Comparison of ENCODE assay signal across 8 cellular contexts in genomic region chr16:88569985-88570690, GRCh38. TPM values are rescaled to one million over a fixed set of nuclear protein-coding genes. Genes with fewer than 3 reads are reported as not detected.
A peak's percentile ranks its signal among the peaks of the same experiment; 100 is the strongest.
DNase-seq lines count a peak whose midpoint lies in the region; ATAC-seq and TF ChIP-seq lines count a peak whose summit lies in the region.

ZC3H18 (plus strand) TSS chr16:88570403; CDS start chr16:88577124, 6,721 bp downstream.

- peak; percentile 90 for ATAC-seq in GM23338
- ATAC-seq in naive thymus-derived CD4-positive, alpha-beta T cell: peak; percentile 99
- peak; percentile 87 for ATAC-seq in stimulated activated memory B cell treated with anti-CD40 and anti-IgM and Interleukin-4, amounts not matched to agents 10 μg/mL and 1 μg/mL and 100 μg/mL, for 72 hours

- H3K36me3 ChIP-seq in GM23338 (ENCODE audit: insufficient read depth) (no peaks in the 10 kb centered on the region), fibroblast of lung (ENCODE audit: control insufficient read depth, insufficient read depth, low read length) (peaks cover 3% of the 10 kb centered on the region)
- H3K36me3 ChIP-seq in naive thymus-derived CD4-positive, alpha-beta T cell (ENCODE audit: control insufficient read depth in 2 of 3, insufficient read depth in 3 of 3, low read length in 3 of 3): peaks cover 0 to 7% (median 0%) of the 10 kb centered on the region in 3 experiments

- H3K9ac ChIP-seq in fibroblast of lung (ENCODE audit: insufficient read depth, low read length): peak within 1 kb of the TSS; percentile 90

- H3K27ac ChIP-seq in GM23338 (ENCODE audit: low read depth) (no peak within 1 kb of the TSS; the same call in 1 of the 2 replicates), fibroblast of lung (ENCODE audit: insufficient read depth, low read length) (peak within 1 kb of the TSS; percentile 80)
- H3K27ac ChIP-seq in naive thymus-derived CD4-positive, alpha-beta T cell (ENCODE audit: low read depth, low read length): peak within 1 kb of the TSS; percentile 91

- no peaks in the 10 kb centered on the region for H3K9me2 ChIP-seq in GM23338 (ENCODE audit: insufficient read depth)

- H3K27me3 Mint-ChIP-seq in GM23338 (ENCODE audit: insufficient read depth, low read depth, poor library complexity): peaks cover 11% of the 10 kb centered on the region
- no peaks in the 10 kb centered on the region for H3K27me3 Mint-ChIP-seq in naive thymus-derived CD4-positive, alpha-beta T cell
- no peaks in the 10 kb centered on the region for H3K27me3 Mint-ChIP-seq in stimulated activated memory B cell treated with anti-CD40 and anti-IgM and Interleukin-4, amounts not matched to agents 10 μg/mL and 1 μg/mL and 100 μg/mL, for 72 hours

- no peaks in the 10 kb centered on the region for H3K9me3 Mint-ChIP-seq in GM23338
- peaks cover 0 to 5% (median 0%) of the 10 kb centered on the region in 11 donors for H3K9me3 Mint-ChIP-seq in naive thymus-derived CD4-positive, alpha-beta T cell
- H3K9me3 Mint-ChIP-seq in stimulated activated memory B cell treated with anti-CD40 and anti-IgM and Interleukin-4, amounts not matched to agents 10 μg/mL and 1 μg/mL and 100 μg/mL, for 72 hours: no peaks in the 10 kb centered on the region

- peak within 1 kb of the TSS; percentile 91 for H3K4me3 Mint-ChIP-seq in GM23338
- peak within 1 kb of the TSS; percentile 81 to 93 (median 87) for H3K4me3 Mint-ChIP-seq in naive thymus-derived CD4-positive, alpha-beta T cell
- peak within 1 kb of the TSS; percentile 87 for H3K4me3 Mint-ChIP-seq in stimulated activated memory B cell treated with anti-CD40 and anti-IgM and Interleukin-4, amounts not matched to agents 10 μg/mL and 1 μg/mL and 100 μg/mL, for 72 hours

- peak; percentile 57 for DNase-seq in DMS79 (lab: John Stamatoyannopoulos, UW)
- peak; percentile 98 for DNase-seq in GM23338 (ENCODE audit: low spot score)
- DNase-seq in LNCaP clone FGC (ENCODE audit: low read depth): peak; percentile 67
- peak; percentile 96 for DNase-seq in RPMI8226
- DNase-seq in activated T-helper 1 cell treated with anti-CD3 and anti-CD28 coated beads, Interleukin-2, amount 50 U/mL, for 16 hours (ENCODE audit: low read depth in 1 of 2, low spot score in 1 of 2): peak; percentile 97 to 98
- DNase-seq in fibroblast of lung (ENCODE audit: low read depth in 2 of 2): peak; percentile 91 to 94
- peak; percentile 93 to 99 (median 96) for DNase-seq in naive thymus-derived CD4-positive, alpha-beta T cell

- H4K20me1 ChIP-seq in GM23338 (replicated peaks; ENCODE audit: insufficient read depth) (peaks cover 14% of the 10 kb centered on the region), fibroblast of lung (ENCODE audit: control insufficient read depth, extremely low read depth, insufficient read depth, low read length) (no peaks in the 10 kb centered on the region)

- no peaks in the 10 kb centered on the region for H3K27me3 ChIP-seq in GM23338 (ENCODE audit: insufficient read depth)
- H3K27me3 ChIP-seq in fibroblast of lung (ENCODE audit: control insufficient read depth, insufficient read depth, low read length): no peaks in the 10 kb centered on the region
- no peaks in the 10 kb centered on the region for H3K27me3 ChIP-seq in naive thymus-derived CD4-positive, alpha-beta T cell (ENCODE audit: control insufficient read depth in 2 of 2, insufficient read depth in 2 of 2, low read length in 2 of 2)

- CTCF ChIA-PET in naive thymus-derived CD4-positive, alpha-beta T cell (lab: Charles Lee): interaction anchor here (0.8 kb wide), 1 partner anchor 13 kb away, joined by 3 read pairs; no protein-coding TSS in a partner anchor

- H3K4me2 ChIP-seq in GM23338 (peak within 1 kb of the TSS; percentile 100), fibroblast of lung (ENCODE audit: extremely low read depth, insufficient read depth, low read length) (peak within 1 kb of the TSS; percentile 98)

- H3K4me3 ChIP-seq in GM23338 (peak within 1 kb of the TSS; percentile 97), LNCaP clone FGC (ENCODE audit: low read depth, low read length) (peak within 1 kb of the TSS; percentile 83), fibroblast of lung (replicated peaks in 1 of 4; ENCODE audit: control extremely low read depth in 1 of 4, insufficient read depth in 1 of 4, low read depth in 3 of 4, low read length in 4 of 4) (peak within 1 kb of the TSS; percentile 84 to 93 (median 90))
- peak within 1 kb of the TSS; percentile 84 for H3K4me3 ChIP-seq in naive thymus-derived CD4-positive, alpha-beta T cell (ENCODE audit: low read length)

- peak within 1 kb of the TSS; percentile 83 for H3K27ac Mint-ChIP-seq in GM23338
- H3K27ac Mint-ChIP-seq in naive thymus-derived CD4-positive, alpha-beta T cell: peak within 1 kb of the TSS; percentile 45 to 93 (median 89)
- H3K27ac Mint-ChIP-seq in stimulated activated memory B cell treated with anti-CD40 and anti-IgM and Interleukin-4, amounts not matched to agents 10 μg/mL and 1 μg/mL and 100 μg/mL, for 72 hours: peak within 1 kb of the TSS; percentile 82

- H3K36me3 Mint-ChIP-seq in GM23338 (ENCODE audit: low read depth): peaks cover 2% of the 10 kb centered on the region; the same call in 1 of the 3 replicates
- H3K36me3 Mint-ChIP-seq in naive thymus-derived CD4-positive, alpha-beta T cell: peaks cover 0 to 4% (median 0%) of the 10 kb centered on the region in 5 donors
- peaks cover 6% of the 10 kb centered on the region for H3K36me3 Mint-ChIP-seq in stimulated activated memory B cell treated with anti-CD40 and anti-IgM and Interleukin-4, amounts not matched to agents 10 μg/mL and 1 μg/mL and 100 μg/mL, for 72 hours

- H2AFZ ChIP-seq in GM23338 (peak within 1 kb of the TSS; percentile 99), fibroblast of lung (ENCODE audit: low read length) (peak within 1 kb of the TSS; percentile 88)

- no peaks in the 10 kb centered on the region for H3K9me3 ChIP-seq in fibroblast of lung (ENCODE audit: control insufficient read depth, insufficient read depth, low read depth, low read length)
- H3K9me3 ChIP-seq in naive thymus-derived CD4-positive, alpha-beta T cell (ENCODE audit: control insufficient read depth in 2 of 3, low read length in 3 of 3): no peaks in the 10 kb centered on the region

- POLR2A ChIA-PET in naive thymus-derived CD4-positive, alpha-beta T cell (lab: Charles Lee): interaction anchor here (0.9 to 1.8 kb wide), 11 partner anchors 34 to 1303 kb away, joined by 3 to 6 read pairs (median 3); partner anchors contain the start of genes GALNS, MVD, TCF25 and TRAPPC2L

- peaks cover 8% of the 10 kb centered on the region for H3K4me1 ChIP-seq in GM23338 (ENCODE audit: insufficient read depth)
- peaks cover 14% of the 10 kb centered on the region for H3K4me1 ChIP-seq in fibroblast of lung (ENCODE audit: control insufficient read depth, extremely low read depth, insufficient read depth, low read length)
- H3K4me1 ChIP-seq in naive thymus-derived CD4-positive, alpha-beta T cell (ENCODE audit: control insufficient read depth in 2 of 2, insufficient read depth in 2 of 2, low read length in 2 of 2): peaks cover 21% of the 10 kb centered on the region in 2 donors

- H3F3A ChIP-seq in GM23338 (replicated peaks; ENCODE audit: low read depth): peaks cover 12% of the 10 kb centered on the region; the same call in 1 of the 2 replicates

- peaks cover 13% of the 10 kb centered on the region for H3K4me1 Mint-ChIP-seq in GM23338
- peaks cover 10 to 39% (median 34%) of the 10 kb centered on the region in 7 donors for H3K4me1 Mint-ChIP-seq in naive thymus-derived CD4-positive, alpha-beta T cell
- H3K4me1 Mint-ChIP-seq in stimulated activated memory B cell treated with anti-CD40 and anti-IgM and Interleukin-4, amounts not matched to agents 10 μg/mL and 1 μg/mL and 100 μg/mL, for 72 hours: peaks cover 45% of the 10 kb centered on the region

- TF ChIP-seq CTCF in GM23338 (conservative IDR thresholded peaks at IDR 0.05; ENCODE audit: low read depth in 2 of 2) (no peak), LNCaP clone FGC (IDR thresholded peaks at IDR 0.05; ENCODE audit: control insufficient read depth, extremely low read depth, insufficient read depth) (no peak), fibroblast of lung (conservative IDR thresholded peaks at IDR 0.05 in 1 of 2, IDR thresholded peaks at IDR 0.05 in 1 of 2; ENCODE audit: low read depth in 1 of 2, low read length in 2 of 2) (no peak)

- H3K79me2 ChIP-seq in GM23338 (replicated peaks; ENCODE audit: insufficient read depth): peaks cover 51% of the 10 kb centered on the region
- H3K79me2 ChIP-seq in fibroblast of lung (ENCODE audit: control insufficient read depth, insufficient read depth, low read length): peaks cover 36% of the 10 kb centered on the region

- intact Hi-C loops in naive thymus-derived CD4-positive, alpha-beta T cell (cut with micrococcal nuclease): loop anchor here (1.0 to 10.0 kb wide), 19 partner anchors 35 to 805 kb away; partner anchors contain the start of genes CTU2 (in 2 of the 2), CYBA (in 2 of the 2), GALNS (in 2 of the 2) and RNF166 (in 2 of the 2)

TF ChIP-seq in GM23338, 12 proteins besides CTCF, POLR2A, EP300 and RAD21 (continues in another document):
- TF ChIP-seq ETS1 (IDR thresholded peaks at IDR 0.05) (peak; percentile 87), ZNF114 (CRISPR knock-in tag; IDR thresholded peaks at IDR 0.05) (no peak)

RNA-seq across cellular contexts. Expression of gene ZC3H18, which starts in this region (rescaled TPM):
- 25.2 and 30.0 TPM in 2 replicates for total RNA-seq in GM23338 (2014; rRNA removed; shearing (Covaris generic))
- polyA plus RNA-seq in GM23338 (2016; fragmentation: Nextera tagmentation; extraction: Ambion mirVana) (40.1 and 40.7 TPM in 2 replicates), fibroblast of lung (9.4 and 17.4 TPM in 2 replicates)
- 7.9 and 10.5 TPM in 2 replicates for total RNA-seq in fibroblast of lung
- 17.2 and 28.4 TPM in 2 replicates for polyA plus RNA-seq in fibroblast of lung (2012)
- 5.9 and 20.3 TPM in 2 replicates for polyA minus RNA-seq in fibroblast of lung (ENCODE audit: low replicate concordance)
- total RNA-seq in naive thymus-derived CD4-positive, alpha-beta T cell: 10 to 100 TPM; 74.0 to 97.8 (median 82.6) TPM
- 10 to 100 TPM; 11.0 to 23.9 TPM for polyA plus RNA-seq in naive thymus-derived CD4-positive, alpha-beta T cell
